In genomic region chr15:56244237-56244810, GRCh38 we compare ENCODE assay signal across 8 cellular contexts. TPM values are rescaled to one million over a fixed set of nuclear protein-coding genes. Genes with fewer than 3 reads are reported as not detected.
DNase-seq lines count a peak whose midpoint lies in the region; ATAC-seq, FAIRE-seq and TF ChIP-seq lines count a peak whose summit lies in the region.

No MANE protein-coding gene starts in this region.

- H3K27ac ChIP-seq in RWPE1, result peak overlapping the region; percentile 97
- H3K27ac ChIP-seq in adrenal gland, result peak overlapping the region; percentile 51 to 96 (median 79)
- H3K27ac ChIP-seq in heart left ventricle, result peak overlapping the region; percentile 42 to 94 (median 86)
- peak overlapping the region; percentile 42 for H3K27ac ChIP-seq in osteoblast (ENCODE audit: low read depth, low read length)

- H2AFZ ChIP-seq in osteoblast (ENCODE audit: low read length), result peak overlapping the region; percentile 90

- intact Hi-C loops in adrenal gland (cut with DNase I) (loop anchor here in 1 of 2 donors (10.0 kb wide), 2 partner anchors 120 to 140 kb away; partner anchors contain the start of gene TEX9), heart left ventricle (cut with DNase I) (loop anchor here in 8 of 10 donors (2.0 to 10.0 kb wide), 9 partner anchors 140 to 1047 kb away; partner anchors contain the start of genes NEDD4 (in 6 of the 8) and RSL24D1 (in 1 of the 8))

- peaks cover 49% of the 10 kb centered on the region for H3K79me2 ChIP-seq in osteoblast (ENCODE audit: insufficient read depth, low read length)

- ATAC-seq in heart left ventricle (peak; percentile 55 to 68 (median 56)), GM18511 (IDR thresholded peaks at IDR 0.05; ENCODE audit: unreplicated experiment) (no peak)

- H3K4me3 ChIP-seq in adrenal gland (peak overlapping the region in 2 of 4 donors; percentile 31 to 92), heart left ventricle (peak overlapping the region; percentile 20 to 96 (median 79)), osteoblast (ENCODE audit: insufficient read depth, low read length) (peak overlapping the region; percentile 82)

- TF ChIP-seq POLR2A in adrenal gland (IDR thresholded peaks at IDR 0.05), result no peak
- TF ChIP-seq POLR2A in heart left ventricle (IDR thresholded peaks at IDR 0.05), result no peak

- DNase-seq in DMS79 treated with DMSO at 0.1 percent for 48 hours (lab: John Stamatoyannopoulos, UW), result peak; percentile 33
- DNase-seq in KG1 (lab: John Stamatoyannopoulos, UW), result peak; percentile 31
- peak; percentile 91 for DNase-seq in RWPE1 (ENCODE audit: low spot score)
- peak; percentile 47 to 81 (median 74) for DNase-seq in adrenal gland
- DNase-seq in heart left ventricle, result peak; percentile 46 to 60 (median 54)
- peak; percentile 87 for DNase-seq in osteoblast (ENCODE audit: insufficient read length, low spot score, missing footprints)
- DNase-seq in GM19239 (ENCODE audit: insufficient read length, low spot score), result no peak

- no peak for FAIRE-seq in GM19239 (lab: Jason Lieb, UNC)

- H3K4me1 ChIP-seq in adrenal gland (replicated peaks in 1 of 2) (peaks cover 14 to 42% of the 10 kb centered on the region in 2 donors), heart left ventricle (peaks cover 0 to 49% (median 25%) of the 10 kb centered on the region in 12 donors), osteoblast (ENCODE audit: insufficient read depth, low read length) (peaks cover 9% of the 10 kb centered on the region)

- H4K20me1 ChIP-seq in osteoblast (ENCODE audit: insufficient read depth, low read length), result no peaks in the 10 kb centered on the region

- no peak for TF ChIP-seq CTCF in RWPE1 (conservative IDR thresholded peaks at IDR 0.05; ENCODE audit: low read depth)
- no peak for TF ChIP-seq CTCF in adrenal gland (IDR thresholded peaks at IDR 0.05)
- TF ChIP-seq CTCF in heart left ventricle (IDR thresholded peaks at IDR 0.05), result no peak
- TF ChIP-seq CTCF in osteoblast (IDR thresholded peaks at IDR 0.05; ENCODE audit: extremely low read depth, low read depth, low read length), result no peak

- H3K36me3 ChIP-seq in adrenal gland (replicated peaks in 1 of 2) (no peaks in the 10 kb centered on the region), heart left ventricle (no peaks in the 10 kb centered on the region), osteoblast (ENCODE audit: insufficient read depth, low read length) (no peaks in the 10 kb centered on the region)

- WGBS in adrenal gland, 4 donors, result 0 to 1% (median 0%) methylated on average over 17 to 22 of the region's 22 CpGs
- 1 to 3% (median 1%) methylated on average over 22 of the region's 22 CpGs for WGBS in heart left ventricle, 4 donors

- no peaks in the 10 kb centered on the region for H3K27me3 ChIP-seq in adrenal gland
- no peaks in the 10 kb centered on the region for H3K27me3 ChIP-seq in heart left ventricle
- no peaks in the 10 kb centered on the region for H3K27me3 ChIP-seq in osteoblast (ENCODE audit: insufficient read depth, low read length)

- H3K4me2 ChIP-seq in osteoblast (ENCODE audit: insufficient read depth, low read length), result peak overlapping the region; percentile 93

- no peaks in the 10 kb centered on the region for H3K9me3 ChIP-seq in adrenal gland (replicated peaks in 1 of 3)
- H3K9me3 ChIP-seq in heart left ventricle, result no peaks in the 10 kb centered on the region
- no peaks in the 10 kb centered on the region for H3K9me3 ChIP-seq in osteoblast (ENCODE audit: low read depth, low read length)

- CTCF ChIA-PET in RWPE1 (lab: Yijun Ruan, JAX), result interaction anchor here (0.7 to 1.2 kb wide), 4 partner anchors 97 to 247 kb away, joined by 3 to 4 read pairs (median 3); no protein-coding TSS in a partner anchor

- POLR2A ChIA-PET in RWPE1 (lab: Yijun Ruan, JAX; ENCODE audit: low non-redundant PET), result interaction anchor here (0.7 kb wide), 1 partner anchor 143 kb away, joined by 3 read pairs; no protein-coding TSS in a partner anchor

RNA-seq across cellular contexts. Expression of gene RFX7, which starts 0.6 kb away (rescaled TPM):
- total RNA-seq in adrenal gland (10 to 100 TPM; 11.5 to 51.6 (median 21.2) TPM), heart left ventricle (10 to 100 TPM in 4 of 9 donors, 1 to 10 TPM in 5; 6.0 to 15.2 (median 8.2) TPM), osteoblast (7.6 and 8.5 TPM in 2 replicates)
- polyA plus RNA-seq in adrenal gland (10 to 100 TPM in 1 of 3 donors, 1 to 10 TPM in 2; 3.3 to 15.6 (median 3.7) TPM), heart left ventricle (1 to 10 TPM in 1 of 2 donors, under 1 TPM in 1; 0.91 to 2.1 TPM)

Comparison
In these comparisons a context has a peak if more than half of its experiments do, and no peak if none do; other contexts are left out.
1. H3K27ac ChIP-seq: peak in every context shown above with its lines; median percentile 97 in RWPE1; 86 in heart left ventricle; 79 in adrenal gland; 42 in osteoblast.